In genomic region chr19:55087542-55087935, GRCh38 we compare ENCODE assay signal across 9 cellular contexts. TPM values are rescaled to one million over a fixed set of nuclear protein-coding genes. Genes with fewer than 3 reads are reported as not detected.
DNase-seq lines count a peak whose midpoint lies in the region; ATAC-seq and TF ChIP-seq lines count a peak whose summit lies in the region.
"Had no signal": no experiment of that assay in that cellular context is flagged by ENCODE, and none has a peak within 500 bp of the region (broad histone marks: within the 10 kb centered on the region; RNA-seq: fewer than 3 reads in every experiment).

No MANE protein-coding gene starts in this region.

- no peaks in the 10 kb centered on the region for H3K9me3 Mint-ChIP-seq in immature natural killer cell
- peaks cover 3% of the 10 kb centered on the region in 2 donors for H3K9me3 Mint-ChIP-seq in stimulated activated naive CD8-positive, alpha-beta T cell treated with anti-CD3 and anti-CD28 coated beads, Interleukin-15, amount 100 ng/mL, for 72 hours

- H3K36me3 Mint-ChIP-seq in immature natural killer cell, result peaks cover 0 to 17% (median 0%) of the 10 kb centered on the region in 3 donors

- no peak for ATAC-seq in stimulated activated naive CD8-positive, alpha-beta T cell treated with anti-CD3 and anti-CD28 coated beads, Interleukin-15, amount 100 ng/mL, for 72 hours

- in situ Hi-C loops in brain microvascular endothelial cell (cut with HindIII; ENCODE audit: low pct_ligation_motif_present, low sequenced_read_pairs), result no loop called here

- H3K4me1 Mint-ChIP-seq in immature natural killer cell, result peaks cover 21 to 27% of the 10 kb centered on the region in 2 donors
- H3K4me1 Mint-ChIP-seq in stimulated activated naive CD8-positive, alpha-beta T cell treated with anti-CD3 and anti-CD28 coated beads, Interleukin-15, amount 100 ng/mL, for 72 hours, result peaks cover 41% of the 10 kb centered on the region

- no peak overlapping the region for H3K27ac ChIP-seq in brain microvascular endothelial cell
- H3K27ac ChIP-seq: C4-2B had no signal

- H3K27me3 ChIP-seq in brain microvascular endothelial cell (replicated peaks) (peaks cover 15% of the 10 kb centered on the region), MG63 (no peaks in the 10 kb centered on the region; the same call in 1 of the 2 replicates)

- no peaks in the 10 kb centered on the region for H3K9me3 ChIP-seq in MG63

- peaks cover 24% of the 10 kb centered on the region for H3K36me3 ChIP-seq in brain microvascular endothelial cell (replicated peaks)
- H3K36me3 ChIP-seq in MG63, result peaks cover 19% of the 10 kb centered on the region

- TF ChIP-seq CTCF in brain microvascular endothelial cell (IDR thresholded peaks at IDR 0.05; ENCODE audit: low read depth, low read length, missing control alignments), result no peak

- peaks cover 8 to 24% (median 19%) of the 10 kb centered on the region in 3 donors for H3K27me3 Mint-ChIP-seq in immature natural killer cell (ENCODE audit: low read depth in 3 of 3)
- H3K27me3 Mint-ChIP-seq in stimulated activated naive CD8-positive, alpha-beta T cell treated with anti-CD3 and anti-CD28 coated beads, Interleukin-15, amount 100 ng/mL, for 72 hours, result peaks cover 72% of the 10 kb centered on the region

- no peak overlapping the region for H3K27ac Mint-ChIP-seq in immature natural killer cell
- H3K27ac Mint-ChIP-seq in stimulated activated naive CD8-positive, alpha-beta T cell treated with anti-CD3 and anti-CD28 coated beads, Interleukin-15, amount 100 ng/mL, for 72 hours, result no peak overlapping the region

- H3K4me3 ChIP-seq in brain microvascular endothelial cell (ENCODE audit: low read depth, low read length) (peak overlapping the region; percentile 59), MG63 (no peak overlapping the region)

- peak; percentile 5 for DNase-seq in NCI-H1694 (lab: John Stamatoyannopoulos, UW)
- no peak for DNase-seq in NCI-H1694 treated with DMSO at 0.1 percent for 48 hours (lab: John Stamatoyannopoulos, UW)
- DNase-seq in brain microvascular endothelial cell, result no peak
- no peak for DNase-seq in immature natural killer cell
- no peak for DNase-seq in stimulated activated naive CD8-positive, alpha-beta T cell treated with anti-CD3 and anti-CD28 coated beads, Interleukin-15, amount 100 ng/mL, for 72 hours
- no peak for DNase-seq in NCI-H1092 treated with DMSO at 0.1 percent for 48 hours (lab: John Stamatoyannopoulos, UW)
- DNase-seq in activated gamma-delta T cell treated with Interleukin-2 at 50 U/mL for 16 hours, result no peak
- DNase-seq in MG63, result no peak

- H3K4me3 Mint-ChIP-seq in immature natural killer cell, result peak overlapping the region; percentile 63 to 83 (median 77)
- H3K4me3 Mint-ChIP-seq in stimulated activated naive CD8-positive, alpha-beta T cell treated with anti-CD3 and anti-CD28 coated beads, Interleukin-15, amount 100 ng/mL, for 72 hours, result peak overlapping the region; percentile 16 to 87

RNA-seq across cellular contexts. Expression of gene EPS8L1, which starts 11.9 kb away (rescaled TPM):
- 1 to 10 TPM; 4.5 to 7.3 (median 6.4) TPM for polyA plus RNA-seq in immature natural killer cell
- total RNA-seq in MG63 (2014; rRNA removed; shearing (Covaris generic); ENCODE audit: low replicate concordance), result 1.1 TPM in 1 of 2 replicates, not detected in the other

RNA-seq across cellular contexts. Expression of gene RDH13, which starts 24.6 kb away (rescaled TPM):
- polyA plus RNA-seq in immature natural killer cell, result 10 to 100 TPM in 1 of 3 donors, 1 to 10 TPM in 2; 4.2 to 17.0 (median 4.5) TPM
- 17.9 and 23.8 TPM in 2 replicates for total RNA-seq in MG63 (2014; rRNA removed; shearing (Covaris generic); ENCODE audit: low replicate concordance)

RNA-seq across cellular contexts. Expression of gene PPP1R12C, which starts 29.9 kb away (rescaled TPM):
- 1 to 10 TPM in 2 of 3 donors, under 1 TPM in 1; 0.63 to 8.5 (median 3.5) TPM for polyA plus RNA-seq in immature natural killer cell
- total RNA-seq in MG63 (2014; rRNA removed; shearing (Covaris generic); ENCODE audit: low replicate concordance), result 76.0 and 81.1 TPM in 2 replicates

RNA-seq across cellular contexts. Expression of gene GP6, which starts 49.5 kb away (rescaled TPM):
- under 1 TPM in 2 of 3 donors, not detected in 1; 0.64 to 0.78 TPM for polyA plus RNA-seq in immature natural killer cell
- not detected in 2 replicates for total RNA-seq in MG63 (2014; rRNA removed; shearing (Covaris generic); ENCODE audit: low replicate concordance)
